16 cellular contexts compared by ENCODE assay signal in genomic region chr1:246592695-246593094, GRCh38. TPM values are rescaled to one million over a fixed set of nuclear protein-coding genes. Genes with fewer than 3 reads are reported as not detected.
DNase-seq lines count a peak whose midpoint lies in the region; FAIRE-seq and TF ChIP-seq lines count a peak whose summit lies in the region.
"Had no signal": no experiment of that assay in that cellular context is flagged by ENCODE, and none has a peak within 500 bp of the region (broad histone marks: within the 10 kb centered on the region; RNA-seq: fewer than 3 reads in every experiment).

No MANE protein-coding gene starts in this region.

- H3K4me3 ChIP-seq in AG10803 (ENCODE audit: low read length): no peak overlapping the region
- no peak overlapping the region for H3K4me3 ChIP-seq in sigmoid colon

- no peaks in the 10 kb centered on the region for H3K27me3 ChIP-seq in sigmoid colon
- H3K27me3 ChIP-seq: foreskin keratinocyte had no signal

- DNase-seq in AG10803 (ENCODE audit: low read depth) (peak; percentile 99), M059J (ENCODE audit: low read depth) (peak; percentile 60), sigmoid colon (no peak), NCI-H2227 treated with DMSO at 0.1 percent for 48 hours (lab: John Stamatoyannopoulos, UW) (no peak), GM13977 (ENCODE audit: low spot score) (no peak), RKO (ENCODE audit: low spot score) (no peak), SIG-M5 (lab: John Stamatoyannopoulos, UW) (no peak)
- DNase-seq: activated CD4-positive, CD25-positive, alpha-beta regulatory T cell; activated T-cell treated with anti-CD3 and anti-CD28 coated beads for 4 hours; CD4-positive, alpha-beta memory T cell; foreskin keratinocyte; H9; NCI-H2107; occipital lobe had no signal

- TF ChIP-seq POLR2A in sigmoid colon (IDR thresholded peaks at IDR 0.05): no peak

- no peak for TF ChIP-seq CTCF in AG10803 (conservative IDR thresholded peaks at IDR 0.05; ENCODE audit: low read length)
- TF ChIP-seq CTCF in sigmoid colon (IDR thresholded peaks at IDR 0.05): no peak
- TF ChIP-seq CTCF in GM13977 (IDR thresholded peaks at IDR 0.05; ENCODE audit: extremely low read depth, insufficient read depth, missing control alignments): no peak

- no peak for TF ChIP-seq EP300 in sigmoid colon (IDR thresholded peaks at IDR 0.05)

- peak; percentile 90 for FAIRE-seq in endometrium (lab: Jason Lieb, UNC)

- in situ Hi-C loops in GM13977 (cut with MboI; ENCODE audit: low pct_unique_long_range_greater_than_20kb, low sequenced_read_pairs, unreplicated experiment): no loop called here

- peaks cover 0 to 18% (median 0%) of the 10 kb centered on the region in 4 donors for H3K36me3 ChIP-seq in sigmoid colon

- intact Hi-C loops in sigmoid colon (cut with DNase I): no loop called here

- H3K27ac ChIP-seq in sigmoid colon: peak overlapping the region in 3 of 4 donors; percentile 9 to 45 (median 38)
- H3K27ac ChIP-seq: foreskin keratinocyte, HL-60 had no signal

- peaks cover 0 to 60% (median 42%) of the 10 kb centered on the region in 4 donors for H3K4me1 ChIP-seq in sigmoid colon

- H3K9me3 ChIP-seq in sigmoid colon: no peaks in the 10 kb centered on the region

RNA-seq across cellular contexts. Expression of gene CNST, which starts 26.4 kb away (rescaled TPM):
- 6.8 and 14.7 TPM in 2 replicates for total RNA-seq in M059J (2014; rRNA removed; shearing (Covaris generic))
- 10 to 100 TPM; 26.0 to 39.2 (median 31.9) TPM for total RNA-seq in sigmoid colon
- polyA plus RNA-seq in sigmoid colon: 10 to 100 TPM in 2 of 3 donors, 1 to 10 TPM in 1; 9.0 to 15.3 (median 15.1) TPM

RNA-seq across cellular contexts. Expression of gene TFB2M, which starts 26.6 kb away (rescaled TPM):
- 19.1 and 26.6 TPM in 2 replicates for total RNA-seq in M059J (2014; rRNA removed; shearing (Covaris generic))
- 10 to 100 TPM in 3 of 4 donors, 1 to 10 TPM in 1; 4.7 to 13.9 (median 12.6) TPM for total RNA-seq in sigmoid colon
- polyA plus RNA-seq in sigmoid colon: 10 to 100 TPM; 10.1 to 18.5 (median 15.0) TPM

Comparison
In these comparisons a context has a peak if more than half of its experiments do, and no peak if none do; other contexts are left out.
1. DNase-seq: peak in AG10803 (single experiment) and M059J (single experiment); none in sigmoid colon (single experiment), NCI-H2227 treated with DMSO at 0.1 percent for 48 hours (single experiment), GM13977 (single experiment), RKO (single experiment) and SIG-M5 (single experiment).